Comparison of ENCODE assay signal across 19 cellular contexts in the genomic region with DNA sequence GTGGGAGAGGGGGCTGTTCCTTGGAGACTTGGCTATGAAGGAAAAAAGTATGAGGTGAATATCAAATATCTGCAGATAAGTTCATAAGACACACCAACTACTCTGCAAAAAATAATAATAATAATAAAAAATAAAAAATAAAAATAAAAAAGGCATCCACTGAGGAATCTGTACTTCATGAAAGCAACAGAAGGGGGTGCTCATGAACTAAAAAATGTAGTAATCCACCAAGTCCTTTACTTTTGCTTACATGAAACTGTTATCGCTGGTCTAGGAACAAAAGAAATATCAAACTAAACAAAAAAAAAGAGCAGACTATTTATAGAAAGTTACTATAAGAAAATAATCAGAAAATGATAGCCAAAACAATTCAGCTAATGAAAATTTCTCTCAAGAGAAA.
DNase-seq lines count a peak whose midpoint lies in the region; ATAC-seq and TF ChIP-seq lines count a peak whose summit lies in the region.
"Had no signal": no experiment of that assay in that cellular context is flagged by ENCODE, and none has a peak within 500 bp of the region (broad histone marks: within the 10 kb centered on the region; RNA-seq: fewer than 3 reads in every experiment).

No MANE protein-coding gene starts in this region.

- no peaks in the 10 kb centered on the region for H3K36me3 ChIP-seq in SK-N-SH (replicated peaks in 1 of 2; ENCODE audit: control insufficient read depth in 1 of 2, insufficient read depth in 2 of 2, low read length in 1 of 2)
- H3K36me3 ChIP-seq in gastrocnemius medialis, result no peaks in the 10 kb centered on the region

- no peaks in the 10 kb centered on the region for H4K20me1 ChIP-seq in SK-N-SH (ENCODE audit: insufficient read depth)

- H3K27ac ChIP-seq in SK-N-SH (ENCODE audit: low read depth in 2 of 2, low read length in 1 of 2) (no peak overlapping the region), gastrocnemius medialis (no peak overlapping the region)
- H3K27ac ChIP-seq: KMS-11 had no signal

- no peaks in the 10 kb centered on the region for H3K36me3 Mint-ChIP-seq in glutamatergic neuron (ENCODE audit: unreplicated experiment)
- no peaks in the 10 kb centered on the region for H3K36me3 Mint-ChIP-seq in naive thymus-derived CD8-positive, alpha-beta T cell

- H3K27me3 Mint-ChIP-seq in glutamatergic neuron (ENCODE audit: unreplicated experiment), result peaks cover 3% of the 10 kb centered on the region
- H3K27me3 Mint-ChIP-seq in naive thymus-derived CD8-positive, alpha-beta T cell, result peaks cover 0 to 3% (median 1%) of the 10 kb centered on the region in 5 donors

- POLR2A ChIA-PET in SK-N-SH (lab: Yijun Ruan, JAX), result no interaction called here
- POLR2A ChIA-PET in naive thymus-derived CD8-positive, alpha-beta T cell (lab: Charles Lee), result no interaction called here

- peaks cover 0 to 3% of the 10 kb centered on the region in 2 experiments; a peak in 1 of 4 replicates for H3K4me1 ChIP-seq in SK-N-SH (ENCODE audit: control insufficient read depth in 1 of 2, insufficient read depth in 2 of 2, low read depth in 1 of 2, low read length in 1 of 2)
- peaks cover 0 to 7% of the 10 kb centered on the region in 2 donors for H3K4me1 ChIP-seq in gastrocnemius medialis

- H3K9me2 ChIP-seq in SK-N-SH, result no peaks in the 10 kb centered on the region

- no peak overlapping the region for H3K4me3 Mint-ChIP-seq in glutamatergic neuron (ENCODE audit: unreplicated experiment)
- no peak overlapping the region for H3K4me3 Mint-ChIP-seq in naive thymus-derived CD8-positive, alpha-beta T cell

- H3K27me3 ChIP-seq in SK-N-SH (ENCODE audit: insufficient read depth), result no peaks in the 10 kb centered on the region
- H3K27me3 ChIP-seq in gastrocnemius medialis, result no peaks in the 10 kb centered on the region

- intact Hi-C loops in gastrocnemius medialis (cut with DNase I; ENCODE audit: low total_unique reads), result no loop called here

- H2AFZ ChIP-seq in SK-N-SH (ENCODE audit: low read depth), result no peak overlapping the region

- DNase-seq in SK-N-SH (no peak), NCI-H69 (lab: John Stamatoyannopoulos, UW) (peak; percentile 10), glutamatergic neuron (no peak), H4 (ENCODE audit: low spot score) (no peak), gastrocnemius medialis (no peak)
- no peak for DNase-seq in naive thymus-derived CD8-positive, alpha-beta T cell
- DNase-seq: DMS79 treated with DMSO at 0.1 percent for 48 hours; GF-D8; GOT3; NCI-H1417 treated with DMSO at 0.1 percent for 48 hours; NCI-H2029; NCI-H2227 treated with DMSO at 0.1 percent for 48 hours; NCI-H526; NK-92 treated with Interleukin-12 subunit alpha and Interleukin-12 subunit beta, amount 100 ng/mL, for 24 hours; T-helper 1 cell had no signal

- ATAC-seq in SK-N-SH treated with all-trans-retinoic acid at 6 μM for 48 hours (no peak), HG03025 (IDR thresholded peaks at IDR 0.05; ENCODE audit: low FRiP score, unreplicated experiment) (no peak), gastrocnemius medialis (no peak)
- no peak for ATAC-seq in naive thymus-derived CD8-positive, alpha-beta T cell
- ATAC-seq: HepG2 had no signal

- H3K4me3 ChIP-seq in SK-N-SH (ENCODE audit: low read depth in 2 of 2, low read length in 1 of 2) (no peak overlapping the region), gastrocnemius medialis (no peak overlapping the region)

- peaks cover 20% of the 10 kb centered on the region for H3F3A ChIP-seq in SK-N-SH (replicated peaks; ENCODE audit: insufficient read depth)

- WGBS in SK-N-SH (ENCODE audit: low lambda C conversion rate), result 94% methylated on average over 1 of the region's 1 CpG

- H3K79me2 ChIP-seq in SK-N-SH (ENCODE audit: insufficient read depth), result no peaks in the 10 kb centered on the region

- in situ Hi-C loops in gastrocnemius medialis (cut with MboI; ENCODE audit: low sequenced_read_pairs in 4 of 4), result no loop called here

- no peaks in the 10 kb centered on the region for H3K9me3 Mint-ChIP-seq in glutamatergic neuron (ENCODE audit: unreplicated experiment)
- H3K9me3 Mint-ChIP-seq in naive thymus-derived CD8-positive, alpha-beta T cell, result peaks cover 0 to 20% (median 3%) of the 10 kb centered on the region in 9 donors

- CTCF ChIA-PET in SK-N-SH (lab: Yijun Ruan, JAX), result interaction anchor here (0.6 to 1.7 kb wide), 10 partner anchors 9 to 799 kb away, joined by 3 to 4 read pairs (median 3); no protein-coding TSS in a partner anchor

- H3K9ac ChIP-seq in SK-N-SH, result no peak overlapping the region
- H3K9ac ChIP-seq: KMS-11 had no signal

- H3K9me3 ChIP-seq in SK-N-SH (no peaks in the 10 kb centered on the region), gastrocnemius medialis (no peaks in the 10 kb centered on the region)

- TF ChIP-seq POLR2A in gastrocnemius medialis (IDR thresholded peaks at IDR 0.05), result no peak

- no peak for TF ChIP-seq CTCF in SK-N-SH (IDR thresholded peaks at IDR 0.05)
- TF ChIP-seq CTCF in glutamatergic neuron (IDR thresholded peaks at IDR 0.05; ENCODE audit: partially characterized antibody, unreplicated experiment), result peak; percentile 34
- no peak for TF ChIP-seq CTCF in gastrocnemius medialis (IDR thresholded peaks at IDR 0.05 in 4 of 5, conservative IDR thresholded peaks at IDR 0.05 in 1 of 5)

- peak; percentile 44 for TF ChIP-seq RAD21 in SK-N-SH (IDR thresholded peaks at IDR 0.05; ENCODE audit: low read length)

- H3K27ac Mint-ChIP-seq in glutamatergic neuron (ENCODE audit: unreplicated experiment), result no peak overlapping the region
- no peak overlapping the region for H3K27ac Mint-ChIP-seq in naive thymus-derived CD8-positive, alpha-beta T cell

- no peaks in the 10 kb centered on the region for H3K4me1 Mint-ChIP-seq in glutamatergic neuron (ENCODE audit: low read depth, unreplicated experiment)
- H3K4me1 Mint-ChIP-seq in naive thymus-derived CD8-positive, alpha-beta T cell, result no peaks in the 10 kb centered on the region

- no peak overlapping the region for H3K4me2 ChIP-seq in SK-N-SH
- H3K4me2 ChIP-seq: KMS-11 had no signal

- no peak for TF ChIP-seq EP300 in SK-N-SH (IDR thresholded peaks at IDR 0.05; ENCODE audit: borderline replicate concordance in 1 of 2, low read depth in 1 of 2, low read length in 1 of 2)

TF ChIP-seq in SK-N-SH, 30 proteins besides CTCF, POLR2A, EP300 and RAD21:
- no peak for TF ChIP-seq YY1 (IDR thresholded peaks at IDR 0.05; ENCODE audit: low read depth)
- no peak for TF ChIP-seq FOSL2 (IDR thresholded peaks at IDR 0.05; ENCODE audit: borderline replicate concordance, low read depth)
- no peak for TF ChIP-seq NFIC (IDR thresholded peaks at IDR 0.05; ENCODE audit: borderline replicate concordance)
- no peak for TF ChIP-seq SMC3 (IDR thresholded peaks at IDR 0.05; ENCODE audit: low read depth, low read length)
- no peak for TF ChIP-seq CHD2 (IDR thresholded peaks at IDR 0.05; ENCODE audit: low read length, partially characterized antibody)
TF ChIP-seq in SK-N-SH: peak in this region for 0.

TF ChIP-seq in SK-N-SH treated with all-trans-retinoic acid at 6 μM for 48 hours, 23 proteins besides CTCF, POLR2A, EP300 and RAD21 (continues in another document):
- TF ChIP-seq TCF4 (CRISPR knock-in tag; IDR thresholded peaks at IDR 0.05; ENCODE audit: borderline replicate concordance), result no peak
- TF ChIP-seq, protein P1, sequence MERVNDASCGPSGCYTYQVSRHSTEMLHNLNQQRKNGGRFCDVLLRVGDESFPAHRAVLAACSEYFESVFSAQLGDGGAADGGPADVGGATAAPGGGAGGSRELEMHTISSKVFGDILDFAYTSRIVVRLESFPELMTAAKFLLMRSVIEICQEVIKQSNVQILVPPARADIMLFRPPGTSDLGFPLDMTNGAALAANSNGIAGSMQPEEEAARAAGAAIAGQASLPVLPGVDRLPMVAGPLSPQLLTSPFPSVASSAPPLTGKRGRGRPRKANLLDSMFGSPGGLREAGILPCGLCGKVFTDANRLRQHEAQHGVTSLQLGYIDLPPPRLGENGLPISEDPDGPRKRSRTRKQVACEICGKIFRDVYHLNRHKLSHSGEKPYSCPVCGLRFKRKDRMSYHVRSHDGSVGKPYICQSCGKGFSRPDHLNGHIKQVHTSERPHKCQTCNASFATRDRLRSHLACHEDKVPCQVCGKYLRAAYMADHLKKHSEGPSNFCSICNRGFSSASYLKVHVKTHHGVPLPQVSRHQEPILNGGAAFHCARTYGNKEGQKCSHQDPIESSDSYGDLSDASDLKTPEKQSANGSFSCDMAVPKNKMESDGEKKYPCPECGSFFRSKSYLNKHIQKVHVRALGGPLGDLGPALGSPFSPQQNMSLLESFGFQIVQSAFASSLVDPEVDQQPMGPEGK (CRISPR knock-in tag; IDR thresholded peaks at IDR 0.05; ENCODE audit: borderline replicate concordance), result no peak
- no peak for TF ChIP-seq ARNTL (CRISPR knock-in tag; IDR thresholded peaks at IDR 0.05; ENCODE audit: borderline replicate concordance, low read depth)
- TF ChIP-seq ZNF8 (CRISPR knock-in tag; IDR thresholded peaks at IDR 0.05), result no peak
- no peak for TF ChIP-seq GLIS3 (CRISPR knock-in tag; IDR thresholded peaks at IDR 0.05)
- no peak for TF ChIP-seq CSDC2 (CRISPR knock-in tag; IDR thresholded peaks at IDR 0.05)
- TF ChIP-seq, protein P2, sequence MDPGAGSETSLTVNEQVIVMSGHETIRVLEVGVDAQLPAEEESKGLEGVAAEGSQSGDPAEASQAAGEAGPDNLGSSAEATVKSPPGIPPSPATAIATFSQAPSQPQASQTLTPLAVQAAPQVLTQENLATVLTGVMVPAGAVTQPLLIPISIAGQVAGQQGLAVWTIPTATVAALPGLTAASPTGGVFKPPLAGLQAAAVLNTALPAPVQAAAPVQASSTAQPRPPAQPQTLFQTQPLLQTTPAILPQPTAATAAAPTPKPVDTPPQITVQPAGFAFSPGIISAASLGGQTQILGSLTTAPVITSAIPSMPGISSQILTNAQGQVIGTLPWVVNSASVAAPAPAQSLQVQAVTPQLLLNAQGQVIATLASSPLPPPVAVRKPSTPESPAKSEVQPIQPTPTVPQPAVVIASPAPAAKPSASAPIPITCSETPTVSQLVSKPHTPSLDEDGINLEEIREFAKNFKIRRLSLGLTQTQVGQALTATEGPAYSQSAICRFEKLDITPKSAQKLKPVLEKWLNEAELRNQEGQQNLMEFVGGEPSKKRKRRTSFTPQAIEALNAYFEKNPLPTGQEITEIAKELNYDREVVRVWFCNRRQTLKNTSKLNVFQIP (CRISPR knock-in tag; IDR thresholded peaks at IDR 0.05; ENCODE audit: borderline replicate concordance, low read depth), result no peak
- no peak for TF ChIP-seq ZFP3 (CRISPR knock-in tag; IDR thresholded peaks at IDR 0.05)
- no peak for TF ChIP-seq ZNF565 (CRISPR knock-in tag; conservative IDR thresholded peaks at IDR 0.05; ENCODE audit: low read depth)
- no peak for TF ChIP-seq PPARA (CRISPR knock-in tag; IDR thresholded peaks at IDR 0.05; ENCODE audit: borderline replicate concordance)
- TF ChIP-seq ESRRG (CRISPR knock-in tag; IDR thresholded peaks at IDR 0.05), result no peak
- no peak for TF ChIP-seq ISL1 (CRISPR knock-in tag; IDR thresholded peaks at IDR 0.05)
